10 cellular contexts compared by ENCODE assay signal in genomic region chr2:33022989-33023731, GRCh38.
DNase-seq lines count a peak whose midpoint lies in the region; FAIRE-seq and TF ChIP-seq lines count a peak whose summit lies in the region.
"Had no signal": no experiment of that assay in that cellular context is flagged by ENCODE, and none has a peak within 500 bp of the region (broad histone marks: within the 10 kb centered on the region; RNA-seq: fewer than 3 reads in every experiment).

No MANE protein-coding gene starts in this region.

- peaks cover 0 to 7% of the 10 kb centered on the region in 2 experiments for H3K36me3 ChIP-seq in SK-N-SH (replicated peaks in 1 of 2; ENCODE audit: control insufficient read depth in 1 of 2, insufficient read depth in 2 of 2, low read length in 1 of 2)
- H3K36me3 ChIP-seq in rectal smooth muscle tissue (ENCODE audit: control insufficient read depth, insufficient read depth, low read length): no peaks in the 10 kb centered on the region

- TF ChIP-seq RAD21 in SK-N-SH (IDR thresholded peaks at IDR 0.05; ENCODE audit: low read length): no peak

- no peaks in the 10 kb centered on the region for H3K79me2 ChIP-seq in SK-N-SH (ENCODE audit: insufficient read depth)

- no peaks in the 10 kb centered on the region for H3K9me2 ChIP-seq in SK-N-SH

- peak; percentile 52 for DNase-seq in H54 (ENCODE audit: insufficient read length, low spot score)
- DNase-seq in SK-N-SH: no peak
- peak; percentile 84 for DNase-seq in fibroblast of pulmonary artery (ENCODE audit: low read depth)
- DNase-seq in stimulated activated CD4-positive, alpha-beta T cell treated with anti-CD3 and anti-CD28 coated beads, Interleukin-2, amount 100 ng/mL, for 24 hours: no peak
- DNase-seq in NCI-H748 (lab: John Stamatoyannopoulos, UW; ENCODE audit: unreplicated experiment): no peak
- DNase-seq in NCI-H146 treated with DMSO at 0.1 percent for 48 hours (lab: John Stamatoyannopoulos, UW; ENCODE audit: unreplicated experiment): no peak
- no peak for DNase-seq in HuH-7 (ENCODE audit: low spot score)
- DNase-seq: activated naive CD4-positive, alpha-beta T cell treated with anti-CD3 and anti-CD28 coated beads for 36 hours; stimulated activated naive CD4-positive, alpha-beta T cell had no signal

- peak overlapping the region; percentile 70 to 92; a peak in 3 of 4 replicates for H3K27ac ChIP-seq in SK-N-SH (ENCODE audit: low read depth in 2 of 2, low read length in 1 of 2)
- peak overlapping the region; percentile 13 for H3K27ac ChIP-seq in rectal smooth muscle tissue (ENCODE audit: low read depth, low read length)

- peaks cover 33% of the 10 kb centered on the region for H3F3A ChIP-seq in SK-N-SH (replicated peaks; ENCODE audit: insufficient read depth)

- H3K4me2 ChIP-seq in SK-N-SH: peak overlapping the region; percentile 65

- H3K4me1 ChIP-seq in SK-N-SH (ENCODE audit: control insufficient read depth in 1 of 2, insufficient read depth in 2 of 2, low read depth in 1 of 2, low read length in 1 of 2) (peaks cover 0 to 27% of the 10 kb centered on the region in 2 experiments; a peak in 3 of 4 replicates), rectal smooth muscle tissue (ENCODE audit: control insufficient read depth, insufficient read depth, low read length) (no peaks in the 10 kb centered on the region)

- POLR2A ChIA-PET in SK-N-SH (lab: Yijun Ruan, JAX): no interaction called here

- TF ChIP-seq EP300 in SK-N-SH (IDR thresholded peaks at IDR 0.05; ENCODE audit: borderline replicate concordance in 1 of 2, low read depth in 1 of 2, low read length in 1 of 2): peak in 1 of 2 experiments; percentile 83; a peak in 2 of 4 replicates

- H3K27me3 ChIP-seq in SK-N-SH (ENCODE audit: insufficient read depth): no peaks in the 10 kb centered on the region
- H3K27me3 ChIP-seq in rectal smooth muscle tissue (ENCODE audit: control insufficient read depth, insufficient read depth, low read length): no peaks in the 10 kb centered on the region

- TF ChIP-seq CTCF in SK-N-SH (IDR thresholded peaks at IDR 0.05): no peak
- TF ChIP-seq CTCF in fibroblast of pulmonary artery (IDR thresholded peaks at IDR 0.05; ENCODE audit: low read length, missing control alignments): no peak

- TF ChIP-seq POLR2A in H54 (IDR thresholded peaks at IDR 0.05; ENCODE audit: low read depth, low read length): no peak

- H3K9me3 ChIP-seq in SK-N-SH: no peaks in the 10 kb centered on the region

- FAIRE-seq in H54 (lab: Jason Lieb, UNC): peak; percentile 98

- CTCF ChIA-PET in SK-N-SH (lab: Yijun Ruan, JAX): interaction anchor here (1.3 to 1.6 kb wide), 2 partner anchors 10 to 18 kb away, joined by 3 to 5 read pairs; no protein-coding TSS in a partner anchor

- no peaks in the 10 kb centered on the region for H4K20me1 ChIP-seq in SK-N-SH (ENCODE audit: insufficient read depth)

- H3K9ac ChIP-seq in SK-N-SH: peak overlapping the region; percentile 47; the same call in 1 of the 2 replicates
- H3K9ac ChIP-seq in rectal smooth muscle tissue (ENCODE audit: low read length): no peak overlapping the region

- H2AFZ ChIP-seq in SK-N-SH (ENCODE audit: low read depth): peak overlapping the region; percentile 43; the same call in 1 of the 2 replicates

- 6% methylated on average over 6 of the region's 6 CpGs for WGBS in SK-N-SH (ENCODE audit: low lambda C conversion rate)

- H3K4me3 ChIP-seq in SK-N-SH (ENCODE audit: low read depth in 2 of 2, low read length in 1 of 2) (no peak overlapping the region; a peak in 1 of 4 replicates), fibroblast of pulmonary artery (replicated peaks; ENCODE audit: low read depth, low read length) (no peak overlapping the region), rectal smooth muscle tissue (ENCODE audit: low read length) (no peak overlapping the region)

TF ChIP-seq in SK-N-SH, 30 proteins besides CTCF, POLR2A, EP300 and RAD21 (continues in another document):
- TF ChIP-seq JUND (IDR thresholded peaks at IDR 0.05): peak; percentile 90
- TF ChIP-seq SIN3A (IDR thresholded peaks at IDR 0.05; ENCODE audit: borderline replicate concordance, low read depth, low read length): 0 out of 2 replicates have a peak, but pooled peaks have one; percentile 19
- peak; percentile 80 for TF ChIP-seq PBX3 (IDR thresholded peaks at IDR 0.05)
- TF ChIP-seq CHD2 (IDR thresholded peaks at IDR 0.05; ENCODE audit: low read length, partially characterized antibody): no peak
- no peak for TF ChIP-seq IRF3 (IDR thresholded peaks at IDR 0.05; ENCODE audit: low read depth, low read length)
- TF ChIP-seq FOSL2 (IDR thresholded peaks at IDR 0.05; ENCODE audit: borderline replicate concordance, low read depth): peak; percentile 95
- peak; percentile 91 for TF ChIP-seq TCF12 (IDR thresholded peaks at IDR 0.05)
- TF ChIP-seq ZBTB33 (IDR thresholded peaks at IDR 0.05; ENCODE audit: borderline replicate concordance, low read depth): no peak
- TF ChIP-seq RXRA (IDR thresholded peaks at IDR 0.05; ENCODE audit: borderline replicate concordance, low read depth): peak; percentile 69; the same call in 1 of the 2 replicates
- no peak for TF ChIP-seq REST (IDR thresholded peaks at IDR 0.05; ENCODE audit: low read depth, low read length)
- peak; percentile 65; the same call in 1 of the 2 replicates for TF ChIP-seq NFIC (IDR thresholded peaks at IDR 0.05; ENCODE audit: borderline replicate concordance)
- no peak for TF ChIP-seq EZH2phosphoT487 (IDR thresholded peaks at IDR 0.05; ENCODE audit: borderline replicate concordance, low read depth)
- no peak for TF ChIP-seq SMC3 (IDR thresholded peaks at IDR 0.05; ENCODE audit: low read depth, low read length)
- TF ChIP-seq GABPA (IDR thresholded peaks at IDR 0.05; ENCODE audit: low read depth): no peak
- peak; percentile 44; the same call in 1 of the 2 replicates for TF ChIP-seq POLR2AphosphoS5 (IDR thresholded peaks at IDR 0.05; ENCODE audit: low read depth, low read length)
- TF ChIP-seq MAX (IDR thresholded peaks at IDR 0.05; ENCODE audit: low read depth): no peak

Comparison
In these comparisons a context has a peak if more than half of its experiments do, and no peak if none do; other contexts are left out.
1. DNase-seq: peak in H54 (single experiment) and fibroblast of pulmonary artery (single experiment); none in SK-N-SH (single experiment), stimulated activated CD4-positive, alpha-beta T cell treated with anti-CD3 and anti-CD28 coated beads, Interleukin-2, amount 100 ng/mL, for 24 hours (0 of 2), NCI-H748 (single experiment), NCI-H146 treated with DMSO at 0.1 percent for 48 hours (single experiment) and HuH-7 (single experiment).